29 cellular contexts compared by ENCODE assay signal in genomic region chr1:94280541-94280940, GRCh38. TPM values are rescaled to one million over a fixed set of nuclear protein-coding genes. Genes with fewer than 3 reads are reported as not detected.
"Had no signal": no experiment of that assay in that cellular context is flagged by ENCODE, and none has a peak within 500 bp of the region (broad histone marks: within the 10 kb centered on the region; RNA-seq: fewer than 3 reads in every experiment).

No MANE protein-coding gene starts in this region.

- H3K27ac ChIP-seq: ascending aorta, breast epithelium, SJSA1 had no signal

- H3K9ac ChIP-seq: SK-N-SH had no signal

- DNase-seq: activated CD4-positive, alpha-beta T cell treated with anti-CD3 and anti-CD28 coated beads, Interleukin-2, amount 10 ng/mL, durations not matched to agents 24 days and 14 days; activated CD4-positive, alpha-beta T cell treated with anti-CD3 and anti-CD28 coated beads, Interleukin-2, amount 50 U/mL, for 4 hours; activated CD8-positive, alpha-beta T cell treated with anti-CD3 and anti-CD28 coated beads for 36 hours; activated effector memory CD4-positive, alpha-beta T cell treated with anti-CD3 and anti-CD28 coated beads, Interleukin-2, amount 50 U/mL, for 16 hours; activated naive CD4-positive, alpha-beta T cell; activated naive CD4-positive, alpha-beta T cell treated with anti-CD3 and anti-CD28 coated beads, Interleukin-2, amount 50 U/mL, for 16 hours; activated naive CD8-positive, alpha-beta T cell treated with anti-CD3 and anti-CD28 coated beads for 36 hours; activated T-cell treated with anti-CD3 and anti-CD28 coated beads, Interleukin-2, amount 50 U/mL, for 1 hour; activated T-cell treated with anti-CD3 and anti-CD28 coated beads, Interleukin-2, amount 50 U/mL, for 72 hours; amygdala; MG63; NCI-H1048; NCI-H1105 treated with DMSO at 0.1 percent for 48 hours; NCI-H1436; NCI-H1694; NCI-H1930; NCI-H2081 treated with DMSO at 0.1 percent for 48 hours; NCI-H510A; NCI-H526; NCI-H748 treated with DMSO at 0.1 percent for 48 hours; NK-92 treated with Interleukin-12 subunit alpha and Interleukin-12 subunit beta, amount 100 ng/mL, for 24 hours; SHP77 treated with DMSO at 0.1 percent for 48 hours; SK-N-SH had no signal

- H3K4me2 ChIP-seq: SK-N-SH had no signal

- ATAC-seq: activated CD8-positive, alpha-beta T cell treated with anti-CD3 and anti-CD28 coated beads for 36 hours; activated T-cell treated with anti-CD3 and anti-CD28 coated beads, Interleukin-2, amount 50 U/mL, for 72 hours; activated T-helper 17 cell treated with anti-CD3 and anti-CD28 coated beads, Interleukin-2, amount 50 U/mL, for 72 hours had no signal

- H3K36me3 ChIP-seq: ascending aorta, breast epithelium, MG63, SJSA1 had no signal

- H3K27me3 ChIP-seq: ascending aorta, breast epithelium, MG63, SJSA1 had no signal

- H3K9me3 ChIP-seq: ascending aorta, breast epithelium, SK-N-SH had no signal

- FAIRE-seq: TTC549 had no signal

- H3K9me2 ChIP-seq: SK-N-SH had no signal

- H3K4me3 ChIP-seq: ascending aorta, breast epithelium, MG63, SJSA1 had no signal

- H3K4me1 ChIP-seq: breast epithelium had no signal

RNA-seq across cellular contexts. Expression of gene ARHGAP29, which starts 43.2 kb away (rescaled TPM):
- total RNA-seq: activated CD4-positive, alpha-beta T cell treated with anti-CD3 and anti-CD28 coated beads, Interleukin-2, amount 10 ng/mL, durations not matched to agents 24 days and 14 days; activated CD8-positive, alpha-beta memory T cell treated with anti-CD3 and anti-CD28 coated beads for 36 hours; activated CD8-positive, alpha-beta T cell treated with anti-CD3 and anti-CD28 coated beads for 36 hours; activated naive CD8-positive, alpha-beta T cell treated with anti-CD3 and anti-CD28 coated beads for 36 hours; activated T-helper 17 cell treated with anti-CD3 and anti-CD28 coated beads, Interleukin-2, amount 50 U/mL, for 72 hours had no signal
